10 cellular contexts compared by ENCODE assay signal in the genomic region with DNA sequence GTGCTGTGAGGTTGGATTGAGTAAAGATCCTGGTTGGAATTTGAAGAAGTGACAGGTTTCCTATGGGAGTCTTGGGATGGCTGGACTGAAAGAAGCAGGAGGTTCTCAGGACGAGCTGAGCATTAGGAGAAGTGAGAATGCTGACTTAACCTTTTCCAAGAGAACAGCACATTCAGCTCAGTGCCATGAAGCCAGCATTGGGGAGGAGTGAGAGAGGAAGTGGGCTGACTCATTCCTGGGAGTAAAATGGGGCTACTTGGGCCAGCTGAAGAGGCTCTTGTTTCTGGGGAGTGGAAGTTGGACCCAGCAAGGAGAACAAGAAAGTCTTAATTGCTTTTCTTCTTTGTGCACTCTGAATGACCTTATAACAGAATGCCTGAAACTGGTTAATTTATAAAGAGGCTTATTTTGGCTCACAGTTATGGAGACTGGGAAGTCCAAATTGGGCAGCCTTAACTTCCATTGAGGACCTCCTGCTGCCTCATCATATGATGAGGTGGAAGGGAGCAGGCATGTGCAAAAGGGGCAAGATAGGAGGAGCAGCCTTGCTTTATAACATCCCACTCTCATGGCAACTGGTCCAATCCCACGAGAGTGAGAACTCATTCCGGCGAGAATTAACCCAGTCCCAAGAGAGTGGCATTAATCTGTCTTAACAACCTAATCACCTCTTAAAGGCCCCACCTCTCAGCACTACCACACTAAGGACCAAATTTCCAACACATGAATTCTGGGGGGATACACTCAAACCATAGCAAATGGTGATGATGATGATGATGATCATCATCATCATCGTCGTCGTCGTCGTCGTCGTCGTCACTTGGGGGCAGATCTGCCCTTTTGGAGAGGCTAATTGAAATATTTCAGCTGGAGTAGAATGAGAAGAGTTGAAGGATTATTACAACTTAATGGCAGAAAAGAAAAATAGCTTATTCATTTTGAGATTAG. TPM values are rescaled to one million over a fixed set of nuclear protein-coding genes. Genes with fewer than 3 reads are reported as not detected.
DNase-seq lines count a peak whose midpoint lies in the region; ATAC-seq and TF ChIP-seq lines count a peak whose summit lies in the region.
"Had no signal": no experiment of that assay in that cellular context is flagged by ENCODE, and none has a peak within 500 bp of the region (broad histone marks: within the 10 kb centered on the region; RNA-seq: fewer than 3 reads in every experiment).

No MANE protein-coding gene starts in this region.

- no peaks in the 10 kb centered on the region for H3F3A ChIP-seq in GM23248 (ENCODE audit: insufficient read depth)

- H3K4me1 ChIP-seq in GM23248 (ENCODE audit: insufficient read depth) (0 out of 2 replicates have a peak, but pooled peaks cover 3% of the 10 kb centered on the region), RWPE2 (ENCODE audit: insufficient read depth, poor library complexity, severe bottlenecking) (no peaks in the 10 kb centered on the region), psoas muscle (no peaks in the 10 kb centered on the region)

- H3K36me3 ChIP-seq in GM23248 (ENCODE audit: low read depth): peaks cover 51% of the 10 kb centered on the region
- peaks cover 97% of the 10 kb centered on the region for H3K36me3 ChIP-seq in RWPE2 (ENCODE audit: low read depth)
- peaks cover 13 to 95% of the 10 kb centered on the region in 2 donors for H3K36me3 ChIP-seq in psoas muscle (ENCODE audit: insufficient read depth in 1 of 2, low read depth in 1 of 2)

- peaks cover 4% of the 10 kb centered on the region for H3K79me2 ChIP-seq in GM23248 (ENCODE audit: insufficient read depth)

- no peak overlapping the region for H3K4me2 ChIP-seq in GM23248 (ENCODE audit: unreplicated experiment)

- H3K27me3 ChIP-seq in GM23248 (replicated peaks; ENCODE audit: insufficient read depth) (no peaks in the 10 kb centered on the region), RWPE2 (ENCODE audit: insufficient read depth, poor library complexity, severe bottlenecking) (peaks cover 3% of the 10 kb centered on the region), psoas muscle (ENCODE audit: insufficient read depth in 3 of 3, low read length in 2 of 3) (no peaks in the 10 kb centered on the region)

- no peak for TF ChIP-seq CTCF in RWPE2 (IDR thresholded peaks at IDR 0.05; ENCODE audit: poor library complexity, severe bottlenecking)
- TF ChIP-seq CTCF in fibroblast of villous mesenchyme (IDR thresholded peaks at IDR 0.05; ENCODE audit: insufficient read depth, low read depth, low read length): no peak
- TF ChIP-seq CTCF in psoas muscle (IDR thresholded peaks at IDR 0.05): no peak

- in situ Hi-C loops in GM23248 (cut with MboI): no loop called here

- H3K4me3 ChIP-seq in GM23248: no peak overlapping the region
- no peak overlapping the region for H3K4me3 ChIP-seq in RWPE2 (ENCODE audit: severe bottlenecking)
- H3K4me3 ChIP-seq in fibroblast of villous mesenchyme (ENCODE audit: low read depth, low read length): no peak overlapping the region
- H3K4me3 ChIP-seq in psoas muscle: no peak overlapping the region
- H3K4me3 ChIP-seq: coronary artery had no signal

- intact Hi-C loops in psoas muscle (cut with DNase I): no loop called here

- H3K9me2 ChIP-seq in GM23248 (ENCODE audit: insufficient read depth): no peaks in the 10 kb centered on the region

- H3K9me3 ChIP-seq in GM23248 (ENCODE audit: low read depth): no peaks in the 10 kb centered on the region
- H3K9me3 ChIP-seq in RWPE2 (ENCODE audit: severe bottlenecking): no peaks in the 10 kb centered on the region
- no peaks in the 10 kb centered on the region for H3K9me3 ChIP-seq in psoas muscle

- ATAC-seq in RWPE2 (ENCODE audit: low read depth) (peak; percentile 21; the same call in 1 of the 3 replicates), psoas muscle (peak in 3 of 4 donors; percentile 27 to 56 (median 51)), HG02884 (IDR thresholded peaks at IDR 0.05; ENCODE audit: unreplicated experiment) (no peak)

- no peak overlapping the region for H3K9ac ChIP-seq in GM23248

- H2AFZ ChIP-seq in GM23248: no peak overlapping the region

- WGBS in GM23248 (ENCODE audit: low coverage in 1 of 2, low lambda C conversion rate in 2 of 2, missing lambda C conversion rate in 2 of 2), 2 experiments: 86 to 88% methylated on average over 12 of the region's 12 CpGs
- 77 to 86% (median 78%) methylated on average over 12 of the region's 12 CpGs for WGBS in psoas muscle, 3 donors

- H4K20me1 ChIP-seq in GM23248 (ENCODE audit: insufficient read depth): peaks cover 8% of the 10 kb centered on the region; the same call in 1 of the 2 replicates

- peak; percentile 68 for DNase-seq in GM23248
- DNase-seq in RWPE2 (ENCODE audit: low spot score): no peak
- DNase-seq in fibroblast of villous mesenchyme (ENCODE audit: low read depth): peak; percentile 37
- peak in 1 of 2 donors; percentile 20 for DNase-seq in psoas muscle
- no peak for DNase-seq in LoVo (ENCODE audit: low spot score)
- DNase-seq in NCI-H1694 (lab: John Stamatoyannopoulos, UW): no peak
- DNase-seq: H9, OCI-M1 had no signal

- H3K27ac ChIP-seq in GM23248 (no peak overlapping the region), RWPE2 (ENCODE audit: poor library complexity, severe bottlenecking) (no peak overlapping the region), psoas muscle (no peak overlapping the region)

RNA-seq across cellular contexts. Expression of gene DGUOK, which starts 26.1 kb away (rescaled TPM):
- 50.9 and 59.2 TPM in 2 replicates for total RNA-seq in GM23248 (2014; rRNA removed; shearing (Covaris generic))
- polyA plus RNA-seq in GM23248 (2016; fragmentation: Nextera tagmentation; extraction: Ambion mirVana): 116 and 126 TPM in 2 replicates
- total RNA-seq in fibroblast of villous mesenchyme: 73.8 and 81.2 TPM in 2 replicates
- 10 to 100 TPM; 12.9 to 22.9 (median 20.7) TPM for total RNA-seq in psoas muscle
- polyA plus RNA-seq in psoas muscle: 10 to 100 TPM; 22.3 to 74.2 (median 53.7) TPM

RNA-seq across cellular contexts. Expression of gene TET3, which starts 31.9 kb away (rescaled TPM):
- 2.9 and 4.3 TPM in 2 replicates for total RNA-seq in GM23248 (2014; rRNA removed; shearing (Covaris generic))
- polyA plus RNA-seq in GM23248 (2016; fragmentation: Nextera tagmentation; extraction: Ambion mirVana): 1.3 TPM in 2 replicates
- 5.6 and 7.7 TPM in 2 replicates for total RNA-seq in fibroblast of villous mesenchyme
- 1 to 10 TPM; 1.7 to 4.8 (median 3.9) TPM for total RNA-seq in psoas muscle
- 10 to 100 TPM in 1 of 3 donors, 1 to 10 TPM in 1, under 1 TPM in 1; 0.56 to 11.2 (median 1.0) TPM for polyA plus RNA-seq in psoas muscle

RNA-seq across cellular contexts. Expression of gene ACTG2, which starts 60.0 kb away (rescaled TPM):
- total RNA-seq in GM23248 (2014; rRNA removed; shearing (Covaris generic)): not detected in 2 replicates
- polyA plus RNA-seq in GM23248 (2016; fragmentation: Nextera tagmentation; extraction: Ambion mirVana): not detected in 2 replicates
- total RNA-seq in fibroblast of villous mesenchyme: 59.6 and 113 TPM in 2 replicates
- 1 to 10 TPM in 2 of 4 donors, under 1 TPM in 2; 0.44 to 3.4 (median 1.8) TPM for total RNA-seq in psoas muscle
- 1 to 10 TPM; 2.5 to 4.0 (median 2.7) TPM for polyA plus RNA-seq in psoas muscle

Comparison
In these comparisons a context has a peak if more than half of its experiments do, and no peak if none do; other contexts are left out.
1. DNase-seq: peak in GM23248 (single experiment) and fibroblast of villous mesenchyme (single experiment); none in RWPE2 (single experiment), LoVo (single experiment) and NCI-H1694 (single experiment).
2. RNA of gene ACTG2, which starts 60.0 kb away (total RNA-seq): 59.6 to 113 TPM in fibroblast of villous mesenchyme; 0.44 to 3.4 TPM in psoas muscle and not detected in GM23248; every median in the first group is over 10 times any median in the second.